Comparison of ENCODE assay signal across 13 cellular contexts in genomic region chr1:161554815-161555417, GRCh38. TPM values are rescaled to one million over a fixed set of nuclear protein-coding genes. Genes with fewer than 3 reads are reported as not detected.
DNase-seq lines count a peak whose midpoint lies in the region; ATAC-seq, FAIRE-seq and TF ChIP-seq lines count a peak whose summit lies in the region.
"Not testable (repeated sequence)": the region's sequence is repeated elsewhere in the genome, so short reads cannot be mapped to it uniquely, and the experiment has no call there.
"Had no signal": no experiment of that assay in that cellular context is flagged by ENCODE, and none has a peak within 500 bp of the region (broad histone marks: within the 10 kb centered on the region; RNA-seq: fewer than 3 reads in every experiment).

No MANE protein-coding gene starts in this region.

- not testable (repeated sequence) for H3K4me3 ChIP-seq in left lung

- peak; percentile 85 for FAIRE-seq in GM12891 (lab: Jason Lieb, UNC)

- POLR2A ChIA-PET in activated CD4-positive, alpha-beta T cell treated with anti-CD3 and anti-CD28 coated beads for 36 hours (lab: Charles Lee), result not testable (repeated sequence)

- H3K27ac ChIP-seq in left lung, result peak overlapping the region; percentile 39 to 90

- peaks cover 0 to 10% of the 10 kb centered on the region in 2 donors for H3K4me1 ChIP-seq in left lung

- TF ChIP-seq CTCF in left lung (IDR thresholded peaks at IDR 0.05), result not testable (repeated sequence)

- not testable (repeated sequence) for H3K9me3 ChIP-seq in left lung

- not testable (repeated sequence) for H3K27ac Mint-ChIP-seq in activated CD4-positive, alpha-beta T cell treated with anti-CD3 and anti-CD28 coated beads for 36 hours
- peak overlapping the region; percentile 72 for H3K27ac Mint-ChIP-seq in activated T-helper 2 cell treated with anti-CD3 and anti-CD28 coated beads, Interferon-gamma antibody, Interleukin-2, Interleukin-4, amounts not matched to agents 10 μg/mL and 5 μg/mL and 100 μg/mL, durations not matched to agents 14 hours and 24 hours and 36 hours
- peak overlapping the region; percentile 89 for H3K27ac Mint-ChIP-seq in dendritic cell treated with granulocyte-macrophage colony-stimulating factor and Interleukin-4, amounts not matched to agents 40 ng/mL and 50 ng/mL, for 4 days

- DNase-seq in GM12891 (ENCODE audit: insufficient read length, low spot score); left lung: not testable (repeated sequence)
- peak; percentile 19 for DNase-seq in NOMO-1 treated with DMSO at 0.1 percent for 48 hours (lab: John Stamatoyannopoulos, UW; ENCODE audit: unreplicated experiment)
- peak; percentile 45 for DNase-seq in activated CD4-positive, alpha-beta T cell treated with anti-CD3 and anti-CD28 coated beads for 36 hours
- peak; percentile 31 for DNase-seq in activated T-helper 2 cell treated with anti-CD3 and anti-CD28 coated beads, Interferon-gamma antibody, Interleukin-2, Interleukin-4, amounts not matched to agents 10 μg/mL and 5 μg/mL and 100 μg/mL, durations not matched to agents 14 hours and 24 hours and 36 hours (ENCODE audit: low spot score)
- DNase-seq in stimulated activated CD4-positive, alpha-beta T cell treated with anti-CD3 and anti-CD28 coated beads, Interleukin-1b, Interleukin-23, amount 100 ng/mL, for 48 hours, result peak; percentile 60

- TF ChIP-seq POLR2A in GM12891 (IDR thresholded peaks at IDR 0.05; ENCODE audit: low read depth, low read length), result not testable (repeated sequence)

- H3K27me3 ChIP-seq in left lung, result not testable (repeated sequence)

- H3K36me3 Mint-ChIP-seq in activated CD4-positive, alpha-beta T cell treated with anti-CD3 and anti-CD28 coated beads for 36 hours (ENCODE audit: low read depth); activated T-helper 2 cell treated with anti-CD3 and anti-CD28 coated beads, Interferon-gamma antibody, Interleukin-2, Interleukin-4, amounts not matched to agents 10 μg/mL and 5 μg/mL and 100 μg/mL, durations not matched to agents 14 hours and 24 hours and 36 hours (ENCODE audit: low read depth); dendritic cell treated with granulocyte-macrophage colony-stimulating factor and Interleukin-4, amounts not matched to agents 40 ng/mL and 50 ng/mL, for 4 days (ENCODE audit: low read depth): not testable (repeated sequence)

- H3K27me3 Mint-ChIP-seq in activated CD4-positive, alpha-beta T cell treated with anti-CD3 and anti-CD28 coated beads for 36 hours; activated T-helper 2 cell treated with anti-CD3 and anti-CD28 coated beads, Interferon-gamma antibody, Interleukin-2, Interleukin-4, amounts not matched to agents 10 μg/mL and 5 μg/mL and 100 μg/mL, durations not matched to agents 14 hours and 24 hours and 36 hours (ENCODE audit: low read depth); dendritic cell treated with granulocyte-macrophage colony-stimulating factor and Interleukin-4, amounts not matched to agents 40 ng/mL and 50 ng/mL, for 4 days: not testable (repeated sequence)

- not testable (repeated sequence) for H3K4me3 Mint-ChIP-seq in activated CD4-positive, alpha-beta T cell treated with anti-CD3 and anti-CD28 coated beads for 36 hours; dendritic cell treated with granulocyte-macrophage colony-stimulating factor and Interleukin-4, amounts not matched to agents 40 ng/mL and 50 ng/mL, for 4 days
- H3K4me3 Mint-ChIP-seq in activated T-helper 2 cell treated with anti-CD3 and anti-CD28 coated beads, Interferon-gamma antibody, Interleukin-2, Interleukin-4, amounts not matched to agents 10 μg/mL and 5 μg/mL and 100 μg/mL, durations not matched to agents 14 hours and 24 hours and 36 hours (ENCODE audit: low read depth), result peak overlapping the region; percentile 18

- not testable (repeated sequence) for H3K9me3 Mint-ChIP-seq in activated CD4-positive, alpha-beta T cell treated with anti-CD3 and anti-CD28 coated beads for 36 hours (ENCODE audit: low read depth); activated T-helper 2 cell treated with anti-CD3 and anti-CD28 coated beads, Interferon-gamma antibody, Interleukin-2, Interleukin-4, amounts not matched to agents 10 μg/mL and 5 μg/mL and 100 μg/mL, durations not matched to agents 14 hours and 24 hours and 36 hours; dendritic cell treated with granulocyte-macrophage colony-stimulating factor and Interleukin-4, amounts not matched to agents 40 ng/mL and 50 ng/mL, for 4 days

- intact Hi-C loops in activated CD4-positive, alpha-beta T cell treated with anti-CD3 and anti-CD28 coated beads for 36 hours (cut with DNase I, micrococcal nuclease), result loop anchor here in 1 of 2 experiments (2.0 kb wide), 1 partner anchor 14 kb away; no protein-coding TSS in a partner anchor
- intact Hi-C loops in activated T-helper 2 cell treated with anti-CD3 and anti-CD28 coated beads, Interferon-gamma antibody, Interleukin-2, Interleukin-4, amounts not matched to agents 10 μg/mL and 5 μg/mL and 100 μg/mL, durations not matched to agents 14 hours and 24 hours and 36 hours (cut with micrococcal nuclease); left lung (cut with DNase I): not testable (repeated sequence)
- intact Hi-C loops in dendritic cell treated with granulocyte-macrophage colony-stimulating factor and Interleukin-4, amounts not matched to agents 40 ng/mL and 50 ng/mL, for 4 days (cut with micrococcal nuclease), result loop anchor here (10.0 kb wide), 1 partner anchor 80 kb away; the partner anchor contains the start of gene FCGR3B

- peak; percentile 96 for ATAC-seq in activated CD4-positive, alpha-beta T cell treated with anti-CD3 and anti-CD28 coated beads for 36 hours
- ATAC-seq in left lung, result peak; percentile 73

- H3K36me3 ChIP-seq in left lung, result not testable (repeated sequence)

- CTCF ChIA-PET in activated CD4-positive, alpha-beta T cell treated with anti-CD3 and anti-CD28 coated beads for 36 hours (lab: Charles Lee), result not testable (repeated sequence)

- H3K4me1 Mint-ChIP-seq in activated CD4-positive, alpha-beta T cell treated with anti-CD3 and anti-CD28 coated beads for 36 hours, result peaks cover 13% of the 10 kb centered on the region
- peaks cover 17% of the 10 kb centered on the region for H3K4me1 Mint-ChIP-seq in activated T-helper 2 cell treated with anti-CD3 and anti-CD28 coated beads, Interferon-gamma antibody, Interleukin-2, Interleukin-4, amounts not matched to agents 10 μg/mL and 5 μg/mL and 100 μg/mL, durations not matched to agents 14 hours and 24 hours and 36 hours (ENCODE audit: low read depth)
- peaks cover 37% of the 10 kb centered on the region for H3K4me1 Mint-ChIP-seq in dendritic cell treated with granulocyte-macrophage colony-stimulating factor and Interleukin-4, amounts not matched to agents 40 ng/mL and 50 ng/mL, for 4 days (ENCODE audit: low read depth)

TF ChIP-seq in GM12891, 5 proteins besides CTCF, POLR2A, EP300 and RAD21:
- 0 out of 2 replicates have a peak, but pooled peaks have one; percentile 30 for TF ChIP-seq SPI1 (IDR thresholded peaks at IDR 0.05; ENCODE audit: low read depth, low read length)

RNA-seq across cellular contexts. Expression of gene FCGR3A, which starts 5.3 kb away (rescaled TPM):
- polyA plus RNA-seq in GM12891 (2012; ENCODE audit: low read depth, missing spikeins), result not detected
- total RNA-seq in activated CD4-positive, alpha-beta T cell treated with anti-CD3 and anti-CD28 coated beads for 36 hours, result not detected
- not detected in 2 replicates for total RNA-seq in activated T-helper 2 cell treated with anti-CD3 and anti-CD28 coated beads, Interferon-gamma antibody, Interleukin-2, Interleukin-4, amounts not matched to agents 10 μg/mL and 5 μg/mL and 100 μg/mL, durations not matched to agents 14 hours and 24 hours and 36 hours
- total RNA-seq in left lung, result 100 to 1,000 TPM in 1 of 2 donors, 10 to 100 TPM in 1; 56.3 to 237 TPM
- total RNA-seq: CD4-positive, CD25-positive, alpha-beta regulatory T cell; chondrocyte; H9; lung microvascular endothelial cell; myocyte; PC-9 had no signal

RNA-seq across cellular contexts. Expression of gene HSPA6, which starts 30.6 kb away (rescaled TPM):
- 0.71 TPM for polyA plus RNA-seq in GM12891 (2012; ENCODE audit: low read depth, missing spikeins)
- total RNA-seq in activated CD4-positive, alpha-beta T cell treated with anti-CD3 and anti-CD28 coated beads for 36 hours, result under 1 TPM; 0.11 to 0.14 TPM
- 4.4 and 4.9 TPM in 2 replicates for total RNA-seq in activated T-helper 2 cell treated with anti-CD3 and anti-CD28 coated beads, Interferon-gamma antibody, Interleukin-2, Interleukin-4, amounts not matched to agents 10 μg/mL and 5 μg/mL and 100 μg/mL, durations not matched to agents 14 hours and 24 hours and 36 hours
- 10 to 100 TPM in 1 of 2 donors, 1 to 10 TPM in 1; 7.1 to 18.7 TPM for total RNA-seq in left lung
- total RNA-seq: CD4-positive, CD25-positive, alpha-beta regulatory T cell; H9; myocyte had no signal
- polyA plus RNA-seq: CD4-positive, CD25-positive, alpha-beta regulatory T cell had no signal

RNA-seq across cellular contexts. Expression of gene FCGR2A, which starts 49.7 kb away (rescaled TPM):
- 6.6 TPM for polyA plus RNA-seq in GM12891 (2012; ENCODE audit: low read depth, missing spikeins)
- not detected for total RNA-seq in activated CD4-positive, alpha-beta T cell treated with anti-CD3 and anti-CD28 coated beads for 36 hours
- total RNA-seq in activated T-helper 2 cell treated with anti-CD3 and anti-CD28 coated beads, Interferon-gamma antibody, Interleukin-2, Interleukin-4, amounts not matched to agents 10 μg/mL and 5 μg/mL and 100 μg/mL, durations not matched to agents 14 hours and 24 hours and 36 hours, result 0.50 and 0.60 TPM in 2 replicates
- 100 to 1,000 TPM in 1 of 2 donors, 10 to 100 TPM in 1; 80.0 to 135 TPM for total RNA-seq in left lung
- total RNA-seq: CD4-positive, CD25-positive, alpha-beta regulatory T cell; chondrocyte; myocyte had no signal

Comparison
In these comparisons a context has a peak if more than half of its experiments do, and no peak if none do; other contexts are left out.
1. RNA of gene FCGR3A, which starts 5.3 kb away (total RNA-seq): 56.3 to 237 TPM in left lung; not detected in activated T-helper 2 cell treated with anti-CD3 and anti-CD28 coated beads, Interferon-gamma antibody, Interleukin-2, Interleukin-4, amounts not matched to agents 10 μg/mL and 5 μg/mL and 100 μg/mL, durations not matched to agents 14 hours and 24 hours and 36 hours and not detected in activated CD4-positive, alpha-beta T cell treated with anti-CD3 and anti-CD28 coated beads for 36 hours; every median in the first group is over 10 times any median in the second.
2. RNA of gene FCGR2A, which starts 49.7 kb away (total RNA-seq): 80.0 to 135 TPM in left lung; 0.50 to 0.60 TPM in activated T-helper 2 cell treated with anti-CD3 and anti-CD28 coated beads, Interferon-gamma antibody, Interleukin-2, Interleukin-4, amounts not matched to agents 10 μg/mL and 5 μg/mL and 100 μg/mL, durations not matched to agents 14 hours and 24 hours and 36 hours and not detected in activated CD4-positive, alpha-beta T cell treated with anti-CD3 and anti-CD28 coated beads for 36 hours; every median in the first group is over 10 times any median in the second.